1 cellular context compared by ENCODE assay signal in the genomic region with DNA sequence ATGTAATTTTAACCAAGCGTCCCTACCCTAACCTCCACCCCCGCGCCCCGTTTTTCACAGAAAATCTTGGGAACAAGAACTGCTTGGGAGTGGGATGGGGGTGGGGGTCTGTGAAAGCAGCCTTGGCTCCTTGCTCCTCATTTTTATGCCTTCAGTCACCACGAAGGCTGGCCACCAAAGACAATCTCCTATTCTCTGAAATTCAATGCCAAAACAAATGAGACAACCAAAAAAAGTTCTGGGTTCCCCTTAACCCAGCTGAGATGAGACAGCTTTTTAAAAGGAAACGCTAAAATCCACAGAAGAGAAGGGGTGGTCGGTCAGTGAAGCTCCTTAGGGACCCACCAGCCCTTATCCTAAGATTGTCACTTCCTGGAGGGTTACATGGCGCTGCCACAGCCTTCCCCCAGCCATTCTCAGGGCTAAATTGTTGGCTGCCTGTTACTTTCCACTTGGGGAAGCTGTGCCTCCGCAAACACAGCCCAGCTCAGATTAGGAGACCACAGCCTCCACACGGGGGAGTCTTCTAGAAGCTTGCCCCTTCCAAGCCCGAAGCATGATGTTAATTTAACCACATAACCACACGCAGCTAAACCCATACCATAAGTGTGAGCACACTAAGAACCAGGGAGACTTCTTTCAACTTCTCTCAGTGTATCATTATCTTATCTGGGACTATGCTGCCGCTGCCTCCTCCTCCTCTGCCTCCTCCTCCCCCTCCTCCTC.
TF ChIP-seq lines count a peak whose summit lies in the region.

No MANE protein-coding gene starts in this region.

TF ChIP-seq in HepG2, 621 proteins besides CTCF, POLR2A, EP300 and RAD21 (continued from another document):
- no peak for TF ChIP-seq ELK4 (CRISPR knock-in tag; IDR thresholded peaks at IDR 0.05; ENCODE audit: borderline replicate concordance)
- no peak for TF ChIP-seq ZSCAN20 (CRISPR knock-in tag; IDR thresholded peaks at IDR 0.05; ENCODE audit: borderline replicate concordance)
- TF ChIP-seq ZEB1 (IDR thresholded peaks at IDR 0.05; ENCODE audit: insufficient replicate concordance, low read depth), result no peak
- no peak for TF ChIP-seq ZNF44 (CRISPR knock-in tag; IDR thresholded peaks at IDR 0.05)
- TF ChIP-seq KLF11 (CRISPR knock-in tag; IDR thresholded peaks at IDR 0.05), result no peak
- no peak for TF ChIP-seq GATA4 (IDR thresholded peaks at IDR 0.05; ENCODE audit: borderline replicate concordance, low read depth)
